In genomic region chr14:94029671-94030203, GRCh38 we compare ENCODE assay signal across 30 cellular contexts. TPM values are rescaled to one million over a fixed set of nuclear protein-coding genes. Genes with fewer than 3 reads are reported as not detected.
"Had no signal": no experiment of that assay in that cellular context is flagged by ENCODE, and none has a peak within 500 bp of the region (broad histone marks: within the 10 kb centered on the region; RNA-seq: fewer than 3 reads in every experiment).

No MANE protein-coding gene starts in this region.

- H3K27me3 ChIP-seq: esophagus squamous epithelium, gastrocnemius medialis, testis, upper lobe of right lung had no signal

- H3K27me3 Mint-ChIP-seq: activated CD4-positive, alpha-beta memory T cell treated with anti-CD3 and anti-CD28 coated beads, Interleukin-2, amount 10 ng/mL, durations not matched to agents 7 days and 5 days; activated CD4-positive, alpha-beta T cell treated with anti-CD3 and anti-CD28 coated beads, Interleukin-2, amount 10 ng/mL, durations not matched to agents 24 days and 14 days; activated CD8-positive, alpha-beta memory T cell treated with anti-CD3 and anti-CD28 coated beads, Interleukin-2, amount 10 ng/mL, durations not matched to agents 7 days and 5 days; activated naive CD4-positive, alpha-beta T cell treated with anti-CD3 and anti-CD28 coated beads, Interleukin-2, amount 50 U/mL, for 24 hours had no signal

- H3K4me1 ChIP-seq: testis had no signal

- H3K36me3 ChIP-seq: esophagus squamous epithelium, gastrocnemius medialis, left ventricle myocardium inferior, upper lobe of right lung had no signal

- H3K36me3 Mint-ChIP-seq: activated CD8-positive, alpha-beta memory T cell treated with anti-CD3 and anti-CD28 coated beads, Interleukin-2, amount 10 ng/mL, durations not matched to agents 7 days and 5 days; activated naive CD4-positive, alpha-beta T cell treated with anti-CD3 and anti-CD28 coated beads, Interleukin-2, amount 50 U/mL, for 24 hours; naive thymus-derived CD8-positive, alpha-beta T cell had no signal

- H3K4me2 ChIP-seq: smooth muscle cell had no signal

- H3K4me3 Mint-ChIP-seq: activated CD4-positive, alpha-beta memory T cell treated with anti-CD3 and anti-CD28 coated beads, Interleukin-2, amount 10 ng/mL, durations not matched to agents 7 days and 5 days; activated CD4-positive, alpha-beta T cell treated with anti-CD3 and anti-CD28 coated beads, Interleukin-2, amount 10 ng/mL, durations not matched to agents 24 days and 14 days; activated CD8-positive, alpha-beta memory T cell treated with anti-CD3 and anti-CD28 coated beads, Interleukin-2, amount 10 ng/mL, durations not matched to agents 7 days and 5 days; activated naive CD4-positive, alpha-beta T cell treated with anti-CD3 and anti-CD28 coated beads, Interleukin-2, amount 50 U/mL, for 24 hours; effector memory CD8-positive, alpha-beta T cell had no signal

- ATAC-seq: activated CD4-positive, CD25-positive, alpha-beta regulatory T cell treated with anti-CD3 and anti-CD28 coated beads, Interleukin-2, amount 50 U/mL, for 24 hours; activated CD8-positive, alpha-beta memory T cell treated with anti-CD3 and anti-CD28 coated beads, Interleukin-2, amount 10 ng/mL, durations not matched to agents 7 days and 5 days; effector memory CD8-positive, alpha-beta T cell; gastrocnemius medialis; naive thymus-derived CD8-positive, alpha-beta T cell; sciatic nerve had no signal

- H3K9me3 ChIP-seq: esophagus squamous epithelium, gastrocnemius medialis, left ventricle myocardium inferior, testis, upper lobe of right lung had no signal

- H3K27ac Mint-ChIP-seq: activated CD4-positive, alpha-beta T cell treated with anti-CD3 and anti-CD28 coated beads, Interleukin-2, amount 10 ng/mL, durations not matched to agents 24 days and 14 days; activated naive CD4-positive, alpha-beta T cell treated with anti-CD3 and anti-CD28 coated beads, Interleukin-2, amount 50 U/mL, for 24 hours had no signal

- DNase-seq: activated CD4-positive, alpha-beta memory T cell treated with anti-CD3 and anti-CD28 coated beads, Interleukin-2, amount 10 ng/mL, durations not matched to agents 7 days and 5 days; activated CD4-positive, alpha-beta T cell treated with anti-CD3 and anti-CD28 coated beads, Interleukin-2, amount 10 ng/mL, durations not matched to agents 24 days and 14 days; activated CD8-positive, alpha-beta memory T cell treated with anti-CD3 and anti-CD28 coated beads, Interleukin-2, amount 10 ng/mL, durations not matched to agents 7 days and 5 days; activated effector memory CD4-positive, alpha-beta T cell treated with anti-CD3 and anti-CD28 coated beads, Interleukin-2, amount 50 U/mL, for 16 hours; activated T-cell treated with anti-CD3 and anti-CD28 coated beads for 4 hours; effector memory CD8-positive, alpha-beta T cell; esophagus squamous epithelium; gastrocnemius medialis; hippocampal formation; kidney glomerular epithelial cell; left ventricle myocardium inferior; naive thymus-derived CD8-positive, alpha-beta T cell; posterior cingulate gyrus; stimulated activated CD4-positive, alpha-beta T cell treated with anti-CD3 and anti-CD28 coated beads, Interleukin-15, amount 100 ng/mL, for 24 hours; stimulated activated CD4-positive, alpha-beta T cell treated with anti-CD3 and anti-CD28 coated beads, Interleukin-2, amount 100 ng/mL, for 48 hours; stimulated activated CD8-positive, alpha-beta memory T cell treated with anti-CD3 and anti-CD28 coated beads, Interleukin-4, amount 100 ng/mL, for 48 hours; stimulated activated naive CD4-positive, alpha-beta T cell; SW 1271; testis; upper lobe of right lung had no signal

- H3K9me3 Mint-ChIP-seq: activated CD4-positive, alpha-beta memory T cell treated with anti-CD3 and anti-CD28 coated beads, Interleukin-2, amount 10 ng/mL, durations not matched to agents 7 days and 5 days; activated CD4-positive, alpha-beta T cell treated with anti-CD3 and anti-CD28 coated beads, Interleukin-2, amount 10 ng/mL, durations not matched to agents 24 days and 14 days; activated naive CD4-positive, alpha-beta T cell treated with anti-CD3 and anti-CD28 coated beads, Interleukin-2, amount 50 U/mL, for 24 hours; effector memory CD8-positive, alpha-beta T cell; naive thymus-derived CD8-positive, alpha-beta T cell had no signal

- H3K4me3 ChIP-seq: esophagus squamous epithelium, gastrocnemius medialis, left ventricle myocardium inferior, smooth muscle cell, testis, upper lobe of right lung had no signal

- H3K27ac ChIP-seq: esophagus squamous epithelium, gastrocnemius medialis, left ventricle myocardium inferior, testis, upper lobe of right lung, VCaP had no signal

RNA-seq across cellular contexts. Expression of gene CCDC197, which starts 32.6 kb away (rescaled TPM):
- total RNA-seq: activated CD4-positive, alpha-beta T cell treated with anti-CD3 and anti-CD28 coated beads, Interleukin-2, amount 10 ng/mL, durations not matched to agents 24 days and 14 days; dermis microvascular lymphatic vessel endothelial cell; esophagus squamous epithelium; lung microvascular endothelial cell; naive thymus-derived CD8-positive, alpha-beta T cell; omental fat pad; renal cortical epithelial cell; sciatic nerve; smooth muscle cell; T-helper 2 cell treated with Interferon-gamma antibody and Interleukin-4, amounts not matched to agents 100 ng/mL and 5 ng/mL, for 36 hours; upper lobe of right lung had no signal

RNA-seq across cellular contexts. Expression of gene ASB2, which starts 53.4 kb away (rescaled TPM):
- total RNA-seq: dermis microvascular lymphatic vessel endothelial cell, lung microvascular endothelial cell had no signal
